Comparison of ENCODE assay signal across 21 cellular contexts in genomic region chr13:33101835-33102234, GRCh38.
"Had no signal": no experiment of that assay in that cellular context is flagged by ENCODE, and none has a peak within 500 bp of the region (broad histone marks: within the 10 kb centered on the region; RNA-seq: fewer than 3 reads in every experiment).

No MANE protein-coding gene starts in this region.

- H3K4me1 ChIP-seq: pancreas, right lobe of liver had no signal

- FAIRE-seq: endometrium, pancreas had no signal

- H3K27ac ChIP-seq: epithelial cell of prostate, esophagus muscularis mucosa, pancreas, right lobe of liver, spleen, tibial artery had no signal

- H3K27me3 ChIP-seq: esophagus muscularis mucosa, gastroesophageal sphincter, pancreas, right lobe of liver, spleen, tibial artery had no signal

- H3K9me3 ChIP-seq: pancreas had no signal

- DNase-seq: effector memory CD4-positive, alpha-beta T cell; foreskin fibroblast; left colon; left ventricle myocardium superior; mesendoderm; naive B cell; occipital lobe; pancreas; retina; right lobe of liver; spleen; stimulated activated CD4-positive, alpha-beta T cell treated with anti-CD3 and anti-CD28 coated beads, Interleukin-15, amount 100 ng/mL, for 24 hours; stimulated activated CD4-positive, alpha-beta T cell treated with anti-CD3 and anti-CD28 coated beads, Interleukin-1b, Interleukin-23, amount 100 ng/mL, for 48 hours; stimulated activated CD4-positive, alpha-beta T cell treated with anti-CD3 and anti-CD28 coated beads, Interleukin-4, amount 100 ng/mL, for 24 hours; tibial artery had no signal

- ATAC-seq: gastroesophageal sphincter; left colon; left ventricle myocardium superior; pancreas; stimulated activated memory B cell treated with anti-CD40 and anti-IgM and Interleukin-4, amounts not matched to agents 10 μg/mL and 1 μg/mL and 100 μg/mL, for 72 hours had no signal

- H3K4me3 ChIP-seq: esophagus muscularis mucosa, gastroesophageal sphincter, lung, pancreas, right lobe of liver, spleen, tibial artery had no signal
